30 cellular contexts compared by ENCODE assay signal in genomic region chr21:16055012-16055411, GRCh38.
"Had no signal": no experiment of that assay in that cellular context is flagged by ENCODE, and none has a peak within 500 bp of the region (broad histone marks: within the 10 kb centered on the region; RNA-seq: fewer than 3 reads in every experiment).

No MANE protein-coding gene starts in this region.

- H3K27ac ChIP-seq: breast epithelium, esophagus muscularis mucosa, heart right ventricle, neutrophil, sigmoid colon, thyroid gland, upper lobe of left lung had no signal

- H3K4me1 ChIP-seq: breast epithelium, esophagus muscularis mucosa, heart right ventricle, sigmoid colon, thyroid gland, upper lobe of left lung had no signal

- H3K9me3 Mint-ChIP-seq: activated B cell treated with CpG ODN at 0.5 μM for 24 hours; activated CD8-positive, alpha-beta T cell treated with anti-CD3 and anti-CD28 coated beads for 36 hours; activated naive CD4-positive, alpha-beta T cell treated with anti-CD3 and anti-CD28 coated beads, Interleukin-2, amount 50 U/mL, for 72 hours; activated T-cell treated with anti-CD3 and anti-CD28 coated beads, Interleukin-2, amount 50 U/mL, for 4 hours; activated T-helper 17 cell treated with anti-CD3 and anti-CD28 coated beads, Interleukin-2, amount 50 U/mL, for 72 hours; central memory CD8-positive, alpha-beta T cell; endodermal cell; natural killer cell treated with Interleukin-12 subunit alpha and Interleukin-12 subunit beta and Interleukin-15 and Interleukin-18, amount 100 ng/mL, for 72 hours; stimulated activated memory B cell treated with anti-CD40 and anti-IgM and Interleukin-4, amounts not matched to agents 10 μg/mL and 1 μg/mL and 100 μg/mL, for 72 hours; stimulated activated naive CD8-positive, alpha-beta T cell treated with anti-CD3 and anti-CD28 coated beads, Interleukin-15, amount 100 ng/mL, for 72 hours; T-helper 2 cell treated with Interferon-gamma antibody and Interleukin-4, amounts not matched to agents 5 μg/mL and 100 μg/mL, for 36 hours had no signal

- H3K27me3 ChIP-seq: breast epithelium, esophagus muscularis mucosa, heart right ventricle, neutrophil, sigmoid colon, thyroid gland, upper lobe of left lung had no signal

- H3K4me1 Mint-ChIP-seq: activated B cell treated with CpG ODN at 0.5 μM for 24 hours; activated T-helper 17 cell treated with anti-CD3 and anti-CD28 coated beads, Interleukin-2, amount 50 U/mL, for 72 hours; central memory CD8-positive, alpha-beta T cell; endodermal cell; stimulated activated memory B cell treated with anti-CD40 and anti-IgM and Interleukin-4, amounts not matched to agents 10 μg/mL and 1 μg/mL and 100 μg/mL, for 72 hours; stimulated activated naive CD8-positive, alpha-beta T cell treated with anti-CD3 and anti-CD28 coated beads, Interleukin-15, amount 100 ng/mL, for 72 hours had no signal

- H3K4me3 Mint-ChIP-seq: activated B cell treated with CpG ODN at 0.5 μM for 24 hours; activated CD8-positive, alpha-beta T cell treated with anti-CD3 and anti-CD28 coated beads for 36 hours; activated T-cell treated with anti-CD3 and anti-CD28 coated beads, Interleukin-2, amount 50 U/mL, for 4 hours; activated T-helper 17 cell treated with anti-CD3 and anti-CD28 coated beads, Interleukin-2, amount 50 U/mL, for 72 hours; central memory CD8-positive, alpha-beta T cell; dendritic cell treated with granulocyte-macrophage colony-stimulating factor and Interleukin-4, amounts not matched to agents 40 ng/mL and 50 ng/mL, for 4 days; endodermal cell; natural killer cell treated with Interleukin-12 subunit alpha and Interleukin-12 subunit beta and Interleukin-15 and Interleukin-18, amount 100 ng/mL, for 72 hours; stimulated activated memory B cell treated with anti-CD40 and anti-IgM and Interleukin-4, amounts not matched to agents 10 μg/mL and 1 μg/mL and 100 μg/mL, for 72 hours; stimulated activated naive CD8-positive, alpha-beta T cell treated with anti-CD3 and anti-CD28 coated beads, Interleukin-15, amount 100 ng/mL, for 72 hours; T-helper 2 cell treated with Interferon-gamma antibody and Interleukin-4, amounts not matched to agents 5 μg/mL and 100 μg/mL, for 36 hours had no signal

- ATAC-seq: activated CD8-positive, alpha-beta T cell treated with anti-CD3 and anti-CD28 coated beads for 36 hours; activated naive CD4-positive, alpha-beta T cell treated with anti-CD3 and anti-CD28 coated beads, Interleukin-2, amount 50 U/mL, for 72 hours; activated T-cell treated with anti-CD3 and anti-CD28 coated beads, Interleukin-2, amount 50 U/mL, for 4 hours; activated T-helper 17 cell treated with anti-CD3 and anti-CD28 coated beads, Interleukin-2, amount 50 U/mL, for 72 hours; heart right ventricle; left lobe of liver; mucosa of descending colon; natural killer cell treated with Interleukin-12 subunit alpha and Interleukin-12 subunit beta and Interleukin-15 and Interleukin-18, amount 100 ng/mL, for 72 hours; stimulated activated memory B cell treated with anti-CD40 and anti-IgM and Interleukin-4, amounts not matched to agents 10 μg/mL and 1 μg/mL and 100 μg/mL, for 72 hours; stimulated activated naive CD8-positive, alpha-beta T cell treated with anti-CD3 and anti-CD28 coated beads, Interleukin-15, amount 100 ng/mL, for 72 hours had no signal

- DNase-seq: activated B cell treated with CpG ODN at 0.5 μM for 24 hours; activated CD4-positive, alpha-beta T cell treated with anti-CD3 and anti-CD28 coated beads, Interleukin-2, amount 50 U/mL, for 1 hour; activated CD8-positive, alpha-beta T cell treated with anti-CD3 and anti-CD28 coated beads for 36 hours; activated gamma-delta T cell treated with Interleukin-2 at 50 U/mL for 16 hours; activated T-cell treated with anti-CD3 and anti-CD28 coated beads, Interleukin-2, amount 50 U/mL, for 4 hours; endodermal cell; foreskin melanocyte; heart right ventricle; kidney glomerular epithelial cell; mucosa of descending colon; retina; sigmoid colon; small intestine; stimulated activated CD4-positive, alpha-beta T cell treated with anti-CD3 and anti-CD28 coated beads, Interleukin-4, amount 100 ng/mL, for 24 hours; stimulated activated naive CD8-positive, alpha-beta T cell treated with anti-CD3 and anti-CD28 coated beads, Interleukin-15, amount 100 ng/mL, for 72 hours; substantia nigra; thyroid gland; upper lobe of left lung had no signal

- H3K36me3 Mint-ChIP-seq: activated naive CD4-positive, alpha-beta T cell treated with anti-CD3 and anti-CD28 coated beads, Interleukin-2, amount 50 U/mL, for 72 hours; natural killer cell treated with Interleukin-12 subunit alpha and Interleukin-12 subunit beta and Interleukin-15 and Interleukin-18, amount 100 ng/mL, for 72 hours; stimulated activated memory B cell treated with anti-CD40 and anti-IgM and Interleukin-4, amounts not matched to agents 10 μg/mL and 1 μg/mL and 100 μg/mL, for 72 hours had no signal

- H3K27ac Mint-ChIP-seq: activated B cell treated with CpG ODN at 0.5 μM for 24 hours; activated CD8-positive, alpha-beta T cell treated with anti-CD3 and anti-CD28 coated beads for 36 hours; activated naive CD4-positive, alpha-beta T cell treated with anti-CD3 and anti-CD28 coated beads, Interleukin-2, amount 50 U/mL, for 72 hours; activated T-helper 17 cell treated with anti-CD3 and anti-CD28 coated beads, Interleukin-2, amount 50 U/mL, for 72 hours; dendritic cell treated with granulocyte-macrophage colony-stimulating factor and Interleukin-4, amounts not matched to agents 40 ng/mL and 50 ng/mL, for 4 days; endodermal cell; natural killer cell treated with Interleukin-12 subunit alpha and Interleukin-12 subunit beta and Interleukin-15 and Interleukin-18, amount 100 ng/mL, for 72 hours; progenitor cell of endocrine pancreas; stimulated activated memory B cell treated with anti-CD40 and anti-IgM and Interleukin-4, amounts not matched to agents 10 μg/mL and 1 μg/mL and 100 μg/mL, for 72 hours; stimulated activated naive CD8-positive, alpha-beta T cell treated with anti-CD3 and anti-CD28 coated beads, Interleukin-15, amount 100 ng/mL, for 72 hours; T-helper 2 cell treated with Interferon-gamma antibody and Interleukin-4, amounts not matched to agents 5 μg/mL and 100 μg/mL, for 36 hours had no signal
